12 cellular contexts compared by ENCODE assay signal in the genomic region with DNA sequence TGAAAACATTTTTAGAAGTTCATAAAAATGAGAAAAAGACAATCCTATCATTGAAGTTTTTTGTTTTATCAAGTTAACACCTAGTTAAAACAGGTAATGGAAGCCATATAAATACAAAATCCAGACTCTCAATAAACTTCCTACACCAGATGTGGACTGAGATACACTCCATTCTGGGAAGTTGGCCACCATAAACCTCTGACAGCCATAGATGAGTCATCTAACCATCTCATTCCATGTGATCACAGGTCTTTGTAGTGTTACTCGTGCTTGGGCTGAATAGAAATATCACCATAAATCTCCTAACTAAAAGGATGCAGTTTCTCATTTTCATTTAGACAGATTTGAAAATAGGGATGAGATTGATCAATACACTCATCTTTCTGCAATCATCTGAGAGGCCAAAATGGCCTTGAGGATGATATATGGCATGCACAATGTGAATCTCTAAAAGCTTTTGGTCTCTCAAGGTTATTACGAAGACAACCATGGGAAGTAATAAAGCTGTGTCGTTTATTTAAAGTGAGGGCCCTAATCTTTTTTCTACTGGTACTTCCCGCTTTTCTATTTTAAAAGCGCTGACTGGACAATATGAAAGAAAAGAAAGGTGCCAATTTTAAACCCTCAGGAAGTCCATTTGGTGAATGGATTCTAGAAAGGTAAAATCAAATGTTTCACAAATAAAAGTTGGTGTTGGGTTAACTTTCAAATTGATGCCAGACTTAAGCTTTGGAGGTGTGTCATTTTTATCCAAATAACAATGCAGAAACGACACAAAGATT.
A peak's percentile ranks its signal among the peaks of the same experiment; 100 is the strongest.
DNase-seq lines count a peak whose midpoint lies in the region; ATAC-seq and TF ChIP-seq lines count a peak whose summit lies in the region.
"Had no signal": no experiment of that assay in that cellular context is flagged by ENCODE, and none has a peak within 500 bp of the region (broad histone marks: within the 10 kb centered on the region; RNA-seq: fewer than 3 reads in every experiment).

No MANE protein-coding gene starts in this region.

- H3K9me3 ChIP-seq in vagina = no peaks in the 10 kb centered on the region
- no peaks in the 10 kb centered on the region for H3K9me3 ChIP-seq in suprapubic skin
- H3K9me3 ChIP-seq: body of pancreas, gastroesophageal sphincter, pancreas had no signal

- H3K36me3 ChIP-seq in vagina (no peaks in the 10 kb centered on the region), suprapubic skin (no peaks in the 10 kb centered on the region)
- H3K36me3 ChIP-seq: gastroesophageal sphincter, pancreas had no signal

- TF ChIP-seq POLR2A in vagina (IDR thresholded peaks at IDR 0.05) (no peak), suprapubic skin (IDR thresholded peaks at IDR 0.05) (no peak)

- H3K4me1 ChIP-seq in foreskin keratinocyte (peaks cover 4% of the 10 kb centered on the region), vagina (no peaks in the 10 kb centered on the region), suprapubic skin (peaks cover 5% of the 10 kb centered on the region)
- H3K4me1 ChIP-seq: body of pancreas, gastroesophageal sphincter, pancreas had no signal

- ATAC-seq in left ventricle myocardium superior (peak; percentile 57), foreskin keratinocyte (peak; percentile 78)
- ATAC-seq: gastroesophageal sphincter had no signal

- TF ChIP-seq CTCF in foreskin keratinocyte (conservative IDR thresholded peaks at IDR 0.05) = no peak
- TF ChIP-seq CTCF in vagina (IDR thresholded peaks at IDR 0.05) = no peak
- no peak for TF ChIP-seq CTCF in suprapubic skin (IDR thresholded peaks at IDR 0.05)

- no peak for DNase-seq in left ventricle myocardium superior
- DNase-seq in cardiac septum (ENCODE audit: low spot score) = no peak
- peak; percentile 66 for DNase-seq in amniotic epithelial cell (ENCODE audit: low read depth)
- DNase-seq in foreskin keratinocyte = peak; percentile 33 to 59
- no peak for DNase-seq in vagina (ENCODE audit: extremely low spot score in 2 of 2)
- no peak for DNase-seq in suprapubic skin (ENCODE audit: low spot score in 2 of 2)
- DNase-seq in SK-N-DZ (ENCODE audit: low spot score) = no peak
- no peak for DNase-seq in 8988T
- DNase-seq: NCI-H2107 had no signal

- H3K4me3 ChIP-seq in vagina (no peak overlapping the region), suprapubic skin (no peak overlapping the region)
- H3K4me3 ChIP-seq: body of pancreas, gastroesophageal sphincter, pancreas had no signal

- WGBS in suprapubic skin = 60% methylated on average over 6 of the region's 6 CpGs

- intact Hi-C loops in left ventricle myocardium superior (cut with micrococcal nuclease) (loop anchor here (5.0 to 10.0 kb wide), 3 partner anchors 105 to 323 kb away; no protein-coding TSS in a partner anchor), cardiac septum (cut with DNase I) (loop anchor here (2.0 to 10.0 kb wide), 4 partner anchors 110 to 323 kb away; no protein-coding TSS in a partner anchor), vagina (cut with DNase I) (loop anchor here (10.0 kb wide), 2 partner anchors 197 to 297 kb away; no protein-coding TSS in a partner anchor)

- no peak for TF ChIP-seq EP300 in suprapubic skin (IDR thresholded peaks at IDR 0.05)

- no peak overlapping the region for H3K27ac ChIP-seq in foreskin keratinocyte
- H3K27ac ChIP-seq in vagina = peak overlapping the region; percentile 8
- H3K27ac ChIP-seq in suprapubic skin = no peak overlapping the region
- H3K27ac ChIP-seq: body of pancreas, gastroesophageal sphincter, pancreas had no signal

- H3K27me3 ChIP-seq in foreskin keratinocyte (no peaks in the 10 kb centered on the region), vagina (no peaks in the 10 kb centered on the region), suprapubic skin (peaks cover 7% of the 10 kb centered on the region)
- H3K27me3 ChIP-seq: body of pancreas, gastroesophageal sphincter, pancreas had no signal

Comparison
In these comparisons a context has a peak if more than half of its experiments do, and no peak if none do; other contexts are left out.
1. DNase-seq: peak in amniotic epithelial cell (single experiment) and foreskin keratinocyte (2 of 2); none in left ventricle myocardium superior (single experiment), cardiac septum (single experiment), vagina (0 of 2), suprapubic skin (0 of 2), SK-N-DZ (single experiment) and 8988T (single experiment).